1 cellular context compared by ENCODE assay signal in genomic region chrX:86383681-86384540, GRCh38.
TF ChIP-seq lines count a peak whose summit lies in the region.

No MANE protein-coding gene starts in this region.

TF ChIP-seq in A549, 52 proteins besides CTCF, POLR2A, EP300 and RAD21 (continued from another document):
- no peak for TF ChIP-seq PBX3 (IDR thresholded peaks at IDR 0.05)
- TF ChIP-seq JUNB (IDR thresholded peaks at IDR 0.05): no peak
- TF ChIP-seq ESRRA (IDR thresholded peaks at IDR 0.05; ENCODE audit: borderline replicate concordance, low read length): no peak
- TF ChIP-seq ATOH8 (CRISPR knock-in tag; IDR thresholded peaks at IDR 0.05; ENCODE audit: low read depth): no peak
- no peak for TF ChIP-seq EHMT2 (IDR thresholded peaks at IDR 0.05; ENCODE audit: low read depth)
